ENCODE assay signal across 13 cellular contexts in genomic region chr11:93530468-93530826, GRCh38. TPM values are rescaled to one million over a fixed set of nuclear protein-coding genes. Genes with fewer than 3 reads are reported as not detected.
DNase-seq lines count a peak whose midpoint lies in the region; ATAC-seq and TF ChIP-seq lines count a peak whose summit lies in the region.
"Had no signal": no experiment of that assay in that cellular context is flagged by ENCODE, and none has a peak within 500 bp of the region (broad histone marks: within the 10 kb centered on the region; RNA-seq: fewer than 3 reads in every experiment).

No MANE protein-coding gene starts in this region.

- no peaks in the 10 kb centered on the region for H3K27me3 ChIP-seq in heart right ventricle
- H3K27me3 ChIP-seq in upper lobe of right lung: no peaks in the 10 kb centered on the region
- H3K27me3 ChIP-seq: BE2C had no signal

- no peaks in the 10 kb centered on the region for H3K27me3 Mint-ChIP-seq in brain
- no peaks in the 10 kb centered on the region for H3K27me3 Mint-ChIP-seq in natural killer cell (ENCODE audit: low read depth in 2 of 2)

- DNase-seq in heart right ventricle (no peak), left ventricle myocardium superior (no peak), natural killer cell (no peak), upper lobe of right lung (no peak), GM13977 (ENCODE audit: low spot score) (no peak), NCI-H748 treated with DMSO at 0.1 percent for 48 hours (lab: John Stamatoyannopoulos, UW) (no peak), putamen (ENCODE audit: low spot score) (no peak)
- DNase-seq: activated gamma-delta T cell treated with Interleukin-2 at 50 U/mL for 16 hours; BE2C; H7; OCI-M1; stimulated activated CD4-positive, alpha-beta T cell treated with anti-CD3 and anti-CD28 coated beads, Interleukin-15, amount 100 ng/mL, for 24 hours had no signal

- H3K4me3 ChIP-seq in heart right ventricle (no peak overlapping the region), upper lobe of right lung (no peak overlapping the region)

- ATAC-seq in heart right ventricle: no peak
- no peak for ATAC-seq in left ventricle myocardium superior
- ATAC-seq in natural killer cell: peak in 1 of 3 donors; percentile 15
- no peak for ATAC-seq in upper lobe of right lung

- H3K4me3 Mint-ChIP-seq in brain: no peak overlapping the region
- H3K4me3 Mint-ChIP-seq in natural killer cell: peak overlapping the region; percentile 63

- H3K27ac ChIP-seq in heart right ventricle (peak overlapping the region in 8 of 10 donors; percentile 74 to 92 (median 84)), upper lobe of right lung (peak overlapping the region; percentile 67)

- 58 to 76% methylated on average over 1 of the region's 1 CpG for WGBS in heart right ventricle, 2 donors

- intact Hi-C loops in heart right ventricle (cut with DNase I): loop anchor here in 2 of 10 donors (10.0 kb wide), 1 partner anchor 136 kb away; no protein-coding TSS in a partner anchor
- intact Hi-C loops in left ventricle myocardium superior (cut with micrococcal nuclease): no loop called here
- intact Hi-C loops in natural killer cell (cut with micrococcal nuclease): no loop called here
- intact Hi-C loops in upper lobe of right lung (cut with DNase I): no loop called here

- no peaks in the 10 kb centered on the region for H3K36me3 Mint-ChIP-seq in brain
- H3K36me3 Mint-ChIP-seq in natural killer cell: no peaks in the 10 kb centered on the region

- no peaks in the 10 kb centered on the region for H3K9me3 ChIP-seq in heart right ventricle
- no peaks in the 10 kb centered on the region for H3K9me3 ChIP-seq in upper lobe of right lung
- H3K9me3 ChIP-seq: BE2C had no signal

- no peaks in the 10 kb centered on the region for H3K9me3 Mint-ChIP-seq in brain
- no peaks in the 10 kb centered on the region for H3K9me3 Mint-ChIP-seq in natural killer cell

- H3K36me3 ChIP-seq in heart right ventricle: no peaks in the 10 kb centered on the region
- no peaks in the 10 kb centered on the region for H3K36me3 ChIP-seq in upper lobe of right lung

- in situ Hi-C loops in GM13977 (cut with MboI; ENCODE audit: low pct_unique_long_range_greater_than_20kb, low sequenced_read_pairs, unreplicated experiment): no loop called here

- H3K27ac Mint-ChIP-seq in brain: peak overlapping the region in 3 of 5 experiments; percentile 18 to 79 (median 71)
- peak overlapping the region; percentile 50 to 78 for H3K27ac Mint-ChIP-seq in natural killer cell

- H3K4me1 Mint-ChIP-seq in brain (peaks cover 69% of the 10 kb centered on the region), natural killer cell (peaks cover 71 to 74% of the 10 kb centered on the region in 2 donors)

- TF ChIP-seq CTCF in heart right ventricle (IDR thresholded peaks at IDR 0.05): no peak
- TF ChIP-seq CTCF in brain (conservative IDR thresholded peaks at IDR 0.05): no peak
- TF ChIP-seq CTCF in natural killer cell (IDR thresholded peaks at IDR 0.05): no peak
- no peak for TF ChIP-seq CTCF in upper lobe of right lung (IDR thresholded peaks at IDR 0.05)
- TF ChIP-seq CTCF in GM13977 (IDR thresholded peaks at IDR 0.05; ENCODE audit: extremely low read depth, insufficient read depth, missing control alignments): no peak

- peaks cover 14 to 91% (median 67%) of the 10 kb centered on the region in 9 donors for H3K4me1 ChIP-seq in heart right ventricle
- peaks cover 42% of the 10 kb centered on the region for H3K4me1 ChIP-seq in upper lobe of right lung

RNA-seq across cellular contexts. Expression of gene SMCO4, which starts 12.7 kb away (rescaled TPM):
- total RNA-seq in heart right ventricle: 10 to 100 TPM; 30.1 to 59.0 (median 44.8) TPM
- polyA plus RNA-seq in heart right ventricle: 10 to 100 TPM; 23.1 to 85.5 TPM
- 50.7 TPM for total RNA-seq in left ventricle myocardium superior
- polyA plus RNA-seq in brain (ENCODE audit: insufficient read depth, low read depth, low replicate concordance): 14.0 TPM
- total RNA-seq in natural killer cell: 1 to 10 TPM; 2.7 to 4.6 (median 3.6) TPM
- total RNA-seq in upper lobe of right lung: 55.7 TPM
